In genomic region chr10:968546-969199, GRCh38 we compare ENCODE assay signal across 20 cellular contexts. TPM values are rescaled to one million over a fixed set of nuclear protein-coding genes. Genes with fewer than 3 reads are reported as not detected.
"Had no signal": no experiment of that assay in that cellular context is flagged by ENCODE, and none has a peak within 500 bp of the region (broad histone marks: within the 10 kb centered on the region; RNA-seq: fewer than 3 reads in every experiment).

No MANE protein-coding gene starts in this region.

- H3K27me3 ChIP-seq: right lobe of liver had no signal

- H3K36me3 Mint-ChIP-seq: activated naive CD4-positive, alpha-beta T cell treated with anti-CD3 and anti-CD28 coated beads, Interleukin-2, amount 10 ng/mL, durations not matched to agents 7 days and 5 days; memory B cell; natural killer cell treated with Interleukin-12 subunit alpha and Interleukin-12 subunit beta and Interleukin-15 and Interleukin-18, amount 100 ng/mL, for 72 hours had no signal

- H3K4me3 Mint-ChIP-seq: activated naive CD4-positive, alpha-beta T cell treated with anti-CD3 and anti-CD28 coated beads, Interleukin-2, amount 10 ng/mL, durations not matched to agents 7 days and 5 days; activated T-helper 17 cell treated with anti-CD3 and anti-CD28 coated beads, Interleukin-2, amount 50 U/mL, for 72 hours; memory B cell; natural killer cell treated with Interleukin-12 subunit alpha and Interleukin-12 subunit beta and Interleukin-15 and Interleukin-18, amount 100 ng/mL, for 72 hours; stimulated activated naive CD8-positive, alpha-beta T cell treated with anti-CD3 and anti-CD28 coated beads, Interleukin-15, Interleukin-2, amounts not matched to agents 100 ng/mL and 50 ng/mL, for 24 hours had no signal

- H3K27ac Mint-ChIP-seq: activated naive CD4-positive, alpha-beta T cell treated with anti-CD3 and anti-CD28 coated beads, Interleukin-2, amount 10 ng/mL, durations not matched to agents 7 days and 5 days; activated T-helper 17 cell treated with anti-CD3 and anti-CD28 coated beads, Interleukin-2, amount 50 U/mL, for 72 hours; memory B cell; natural killer cell treated with Interleukin-12 subunit alpha and Interleukin-12 subunit beta and Interleukin-15 and Interleukin-18, amount 100 ng/mL, for 72 hours; stimulated activated naive CD8-positive, alpha-beta T cell treated with anti-CD3 and anti-CD28 coated beads, Interleukin-15, Interleukin-2, amounts not matched to agents 100 ng/mL and 50 ng/mL, for 24 hours had no signal

- DNase-seq: activated CD4-positive, alpha-beta T cell treated with anti-CD3 and anti-CD28 coated beads for 1 hour; activated CD4-positive, alpha-beta T cell treated with anti-CD3 and anti-CD28 coated beads, Interleukin-2, amount 50 U/mL, for 4 hours; activated naive CD4-positive, alpha-beta T cell treated with anti-CD3 and anti-CD28 coated beads, Interleukin-2, amount 10 ng/mL, durations not matched to agents 7 days and 5 days; activated T-cell treated with anti-CD3 and anti-CD28 coated beads for 4 hours; islet precursor cell; nucleus accumbens; right lobe of liver; T-helper 1 cell; T1000 had no signal

- H3K4me3 ChIP-seq: right lobe of liver had no signal

- H3K9me3 ChIP-seq: right lobe of liver had no signal

- ATAC-seq: activated T-helper 17 cell treated with anti-CD3 and anti-CD28 coated beads, Interleukin-2, amount 50 U/mL, for 72 hours; left lobe of liver; natural killer cell treated with Interleukin-12 subunit alpha and Interleukin-12 subunit beta and Interleukin-15 and Interleukin-18, amount 100 ng/mL, for 72 hours; right lobe of liver had no signal

- H3K27ac ChIP-seq: right lobe of liver had no signal

- H3K9me3 Mint-ChIP-seq: natural killer cell treated with Interleukin-12 subunit alpha and Interleukin-12 subunit beta and Interleukin-15 and Interleukin-18, amount 100 ng/mL, for 72 hours had no signal

- FAIRE-seq: colon, endometrium had no signal

- H3K36me3 ChIP-seq: right lobe of liver had no signal

RNA-seq across cellular contexts. Expression of gene IDI2, which starts 57.0 kb away (rescaled TPM):
- total RNA-seq: left lobe of liver; natural killer cell treated with Interleukin-12 subunit alpha and Interleukin-12 subunit beta and Interleukin-15 and Interleukin-18, amount 100 ng/mL, for 72 hours; pulmonary artery endothelial cell; right lobe of liver; temporal lobe; urinary bladder had no signal
- polyA plus RNA-seq: esophagus, urinary bladder had no signal
